ENCODE assay signal across 8 cellular contexts in the genomic region with DNA sequence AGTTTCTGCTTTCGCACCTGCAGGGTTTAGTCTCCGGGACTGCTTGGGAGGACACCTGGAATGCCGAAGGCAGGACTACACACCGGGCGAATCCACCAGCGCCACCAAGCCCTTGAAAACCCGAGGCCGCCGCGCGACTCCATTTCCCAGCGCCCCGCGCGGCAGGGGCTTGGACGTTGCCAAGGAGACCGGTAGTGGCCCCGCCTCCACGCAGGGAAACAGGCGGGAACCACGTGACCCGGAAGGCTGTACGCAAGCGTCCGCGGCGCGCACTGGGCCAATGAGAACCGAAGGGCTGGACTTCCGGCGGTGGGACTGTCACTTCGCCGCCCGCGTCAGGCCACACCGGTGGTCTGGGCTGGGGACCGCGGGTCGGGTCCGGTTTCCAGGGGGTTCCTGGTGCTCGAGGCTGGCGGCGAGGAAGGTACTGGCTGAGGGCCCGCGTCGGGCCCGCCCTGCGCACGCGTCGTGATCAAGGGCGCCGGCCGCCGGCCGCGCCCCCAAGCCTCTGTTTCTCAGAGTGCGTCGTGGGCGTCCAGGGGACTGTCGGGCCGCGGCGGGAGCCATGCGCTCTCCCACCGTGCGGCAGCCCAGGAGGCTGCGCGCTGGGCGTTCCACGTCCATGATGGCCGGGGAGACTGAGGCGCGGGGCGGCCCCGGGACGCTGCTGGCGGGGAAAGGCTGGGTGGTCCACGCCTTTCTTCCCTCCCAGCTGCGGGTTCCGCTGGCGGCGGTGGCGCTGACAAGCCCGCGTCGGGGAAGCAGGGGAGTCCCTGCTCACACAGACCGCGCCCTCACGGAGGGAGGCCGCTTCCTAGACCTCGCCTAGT. TPM values are rescaled to one million over a fixed set of nuclear protein-coding genes. Genes with fewer than 3 reads are reported as not detected.
DNase-seq lines count a peak whose midpoint lies in the region; ATAC-seq and TF ChIP-seq lines count a peak whose summit lies in the region.

A gene (plus strand): TSS at position 321 of the 830 bp plus-strand sequence. CDS start 2,106 bp downstream, outside the sequence.

- intact Hi-C loops in dendritic cell treated with granulocyte-macrophage colony-stimulating factor and Interleukin-4, amounts not matched to agents 40 ng/mL and 50 ng/mL, for 4 days (cut with micrococcal nuclease): loop anchor here (1.0 to 2.0 kb wide), 4 partner anchors 9 to 59 kb away; a partner anchor contains a TSS

- TF ChIP-seq CTCF in C4-2B (conservative IDR thresholded peaks at IDR 0.05): no peak
- no peak for TF ChIP-seq CTCF in liver (IDR thresholded peaks at IDR 0.05; ENCODE audit: low read depth, low read length, missing input control)

- peak; percentile 91 for ATAC-seq in GM19372 (IDR thresholded peaks at IDR 0.05; ENCODE audit: low read depth, unreplicated experiment)
- peak; percentile 81 for ATAC-seq in HG03558 (IDR thresholded peaks at IDR 0.05; ENCODE audit: extremely low read depth, unreplicated experiment)

- peaks cover 0 to 4% (median 1%) of the 10 kb centered on the region in 4 donors for H3K36me3 ChIP-seq in liver (ENCODE audit: control insufficient read depth in 4 of 4, insufficient read depth in 3 of 4, low read depth in 1 of 4, low read length in 3 of 4)

- TF ChIP-seq RAD21 in liver (IDR thresholded peaks at IDR 0.05): peak; percentile 53 to 65

- peaks cover 26% of the 10 kb centered on the region for H3K4me1 Mint-ChIP-seq in dendritic cell treated with granulocyte-macrophage colony-stimulating factor and Interleukin-4, amounts not matched to agents 40 ng/mL and 50 ng/mL, for 4 days (ENCODE audit: low read depth)

- no peaks in the 10 kb centered on the region for H3K9me3 Mint-ChIP-seq in dendritic cell treated with granulocyte-macrophage colony-stimulating factor and Interleukin-4, amounts not matched to agents 40 ng/mL and 50 ng/mL, for 4 days

- peaks cover 30% of the 10 kb centered on the region for H3K36me3 Mint-ChIP-seq in dendritic cell treated with granulocyte-macrophage colony-stimulating factor and Interleukin-4, amounts not matched to agents 40 ng/mL and 50 ng/mL, for 4 days (ENCODE audit: low read depth)

- H3K9ac ChIP-seq in liver (ENCODE audit: low read depth in 1 of 2, low read length in 2 of 2): peak within 1 kb of the TSS; percentile 42 to 97

- H3K27ac Mint-ChIP-seq in dendritic cell treated with granulocyte-macrophage colony-stimulating factor and Interleukin-4, amounts not matched to agents 40 ng/mL and 50 ng/mL, for 4 days: peak within 1 kb of the TSS; percentile 76

- under 1% methylated on average over 92 of the region's 92 CpGs for WGBS in liver

- no peaks in the 10 kb centered on the region for H3K9me3 ChIP-seq in liver (ENCODE audit: control insufficient read depth in 4 of 4, low read length in 3 of 4)

- no peaks in the 10 kb centered on the region for H3K27me3 Mint-ChIP-seq in dendritic cell treated with granulocyte-macrophage colony-stimulating factor and Interleukin-4, amounts not matched to agents 40 ng/mL and 50 ng/mL, for 4 days

- H3K4me3 ChIP-seq in liver (ENCODE audit: low read depth in 1 of 3, low read length in 3 of 3): peak within 1 kb of the TSS; percentile 83 to 94 (median 88)

- DNase-seq in NCI-H748 treated with DMSO at 0.1 percent for 48 hours (lab: John Stamatoyannopoulos, UW): peak; percentile 95
- DNase-seq in activated CD4-positive, alpha-beta T cell treated with anti-CD3 and anti-CD28 coated beads, Interleukin-2, amount 50 U/mL, for 24 hours (ENCODE audit: low read depth in 1 of 2, low spot score in 1 of 2): peak; percentile 90 to 96
- peak; percentile 98 for DNase-seq in stimulated activated CD4-positive, alpha-beta T cell treated with anti-CD3 and anti-CD28 coated beads, Interleukin-4, amount 100 ng/mL, for 24 hours

- H3K27ac ChIP-seq in C4-2B (peak within 1 kb of the TSS; percentile 72), liver (ENCODE audit: low read depth in 1 of 2, low read length in 2 of 2) (peak within 1 kb of the TSS; percentile 52 to 69)

- peaks cover 7 to 23% (median 16%) of the 10 kb centered on the region in 4 donors for H3K4me1 ChIP-seq in liver (ENCODE audit: control insufficient read depth in 4 of 4, insufficient read depth in 4 of 4, low read length in 3 of 4)

- H3K4me3 Mint-ChIP-seq in dendritic cell treated with granulocyte-macrophage colony-stimulating factor and Interleukin-4, amounts not matched to agents 40 ng/mL and 50 ng/mL, for 4 days: peak within 1 kb of the TSS; percentile 76

- no peaks in the 10 kb centered on the region for H3K27me3 ChIP-seq in liver (ENCODE audit: control insufficient read depth in 4 of 4, insufficient read depth in 4 of 4, low read length in 3 of 4)

TF ChIP-seq in liver, 16 proteins besides CTCF, POLR2A, EP300 and RAD21:
- TF ChIP-seq HNF4A (conservative IDR thresholded peaks at IDR 0.05) (peak in 1 of 2 donors; percentile 3), RXRA (IDR thresholded peaks at IDR 0.05) (no peak), SP1 (IDR thresholded peaks at IDR 0.05) (peak; percentile 35), JUND (IDR thresholded peaks at IDR 0.05) (no peak), EGR1 (IDR thresholded peaks at IDR 0.05; ENCODE audit: low read depth in 2 of 2) (no peak), GABPA (IDR thresholded peaks at IDR 0.05 in 1 of 2, conservative IDR thresholded peaks at IDR 0.05 in 1 of 2) (peak; percentile 66 to 92), FOXA1 (IDR thresholded peaks at IDR 0.05) (no peak), FOXA2 (IDR thresholded peaks at IDR 0.05) (no peak), NR2F2 (IDR thresholded peaks at IDR 0.05) (no peak), YY1 (IDR thresholded peaks at IDR 0.05) (peak; percentile 92), TAF1 (conservative IDR thresholded peaks at IDR 0.05) (no peak), HNF4G (IDR thresholded peaks at IDR 0.05) (no peak)
- TF ChIP-seq, protein P1, sequence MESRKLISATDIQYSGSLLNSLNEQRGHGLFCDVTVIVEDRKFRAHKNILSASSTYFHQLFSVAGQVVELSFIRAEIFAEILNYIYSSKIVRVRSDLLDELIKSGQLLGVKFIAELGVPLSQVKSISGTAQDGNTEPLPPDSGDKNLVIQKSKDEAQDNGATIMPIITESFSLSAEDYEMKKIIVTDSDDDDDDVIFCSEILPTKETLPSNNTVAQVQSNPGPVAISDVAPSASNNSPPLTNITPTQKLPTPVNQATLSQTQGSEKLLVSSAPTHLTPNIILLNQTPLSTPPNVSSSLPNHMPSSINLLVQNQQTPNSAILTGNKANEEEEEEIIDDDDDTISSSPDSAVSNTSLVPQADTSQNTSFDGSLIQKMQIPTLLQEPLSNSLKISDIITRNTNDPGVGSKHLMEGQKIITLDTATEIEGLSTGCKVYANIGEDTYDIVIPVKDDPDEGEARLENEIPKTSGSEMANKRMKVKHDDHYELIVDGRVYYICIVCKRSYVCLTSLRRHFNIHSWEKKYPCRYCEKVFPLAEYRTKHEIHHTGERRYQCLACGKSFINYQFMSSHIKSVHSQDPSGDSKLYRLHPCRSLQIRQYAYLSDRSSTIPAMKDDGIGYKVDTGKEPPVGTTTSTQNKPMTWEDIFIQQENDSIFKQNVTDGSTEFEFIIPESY (IDR thresholded peaks at IDR 0.05): no peak
- TF ChIP-seq, protein P2, sequence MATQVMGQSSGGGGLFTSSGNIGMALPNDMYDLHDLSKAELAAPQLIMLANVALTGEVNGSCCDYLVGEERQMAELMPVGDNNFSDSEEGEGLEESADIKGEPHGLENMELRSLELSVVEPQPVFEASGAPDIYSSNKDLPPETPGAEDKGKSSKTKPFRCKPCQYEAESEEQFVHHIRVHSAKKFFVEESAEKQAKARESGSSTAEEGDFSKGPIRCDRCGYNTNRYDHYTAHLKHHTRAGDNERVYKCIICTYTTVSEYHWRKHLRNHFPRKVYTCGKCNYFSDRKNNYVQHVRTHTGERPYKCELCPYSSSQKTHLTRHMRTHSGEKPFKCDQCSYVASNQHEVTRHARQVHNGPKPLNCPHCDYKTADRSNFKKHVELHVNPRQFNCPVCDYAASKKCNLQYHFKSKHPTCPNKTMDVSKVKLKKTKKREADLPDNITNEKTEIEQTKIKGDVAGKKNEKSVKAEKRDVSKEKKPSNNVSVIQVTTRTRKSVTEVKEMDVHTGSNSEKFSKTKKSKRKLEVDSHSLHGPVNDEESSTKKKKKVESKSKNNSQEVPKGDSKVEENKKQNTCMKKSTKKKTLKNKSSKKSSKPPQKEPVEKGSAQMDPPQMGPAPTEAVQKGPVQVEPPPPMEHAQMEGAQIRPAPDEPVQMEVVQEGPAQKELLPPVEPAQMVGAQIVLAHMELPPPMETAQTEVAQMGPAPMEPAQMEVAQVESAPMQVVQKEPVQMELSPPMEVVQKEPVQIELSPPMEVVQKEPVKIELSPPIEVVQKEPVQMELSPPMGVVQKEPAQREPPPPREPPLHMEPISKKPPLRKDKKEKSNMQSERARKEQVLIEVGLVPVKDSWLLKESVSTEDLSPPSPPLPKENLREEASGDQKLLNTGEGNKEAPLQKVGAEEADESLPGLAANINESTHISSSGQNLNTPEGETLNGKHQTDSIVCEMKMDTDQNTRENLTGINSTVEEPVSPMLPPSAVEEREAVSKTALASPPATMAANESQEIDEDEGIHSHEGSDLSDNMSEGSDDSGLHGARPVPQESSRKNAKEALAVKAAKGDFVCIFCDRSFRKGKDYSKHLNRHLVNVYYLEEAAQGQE (IDR thresholded peaks at IDR 0.05): peak; percentile 30
- TF ChIP-seq, protein P3, sequence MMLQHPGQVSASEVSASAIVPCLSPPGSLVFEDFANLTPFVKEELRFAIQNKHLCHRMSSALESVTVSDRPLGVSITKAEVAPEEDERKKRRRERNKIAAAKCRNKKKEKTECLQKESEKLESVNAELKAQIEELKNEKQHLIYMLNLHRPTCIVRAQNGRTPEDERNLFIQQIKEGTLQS (IDR thresholded peaks at IDR 0.05): no peak
- TF ChIP-seq, protein P4, sequence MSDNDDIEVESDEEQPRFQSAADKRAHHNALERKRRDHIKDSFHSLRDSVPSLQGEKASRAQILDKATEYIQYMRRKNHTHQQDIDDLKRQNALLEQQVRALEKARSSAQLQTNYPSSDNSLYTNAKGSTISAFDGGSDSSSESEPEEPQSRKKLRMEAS (IDR thresholded peaks at IDR 0.05): no peak

RNA-seq across cellular contexts. Expression of the gene that starts here (rescaled TPM):
- total RNA-seq in liver: 1 to 10 TPM; 8.4 TPM
- polyA plus RNA-seq in liver: 1 to 10 TPM; 2.3 to 2.6 TPM

Comparison
In these comparisons a context has a peak if more than half of its experiments do, and no peak if none do; other contexts are left out.
1. Peak in every context shown above with its lines: DNase-seq, ATAC-seq, H3K4me3 ChIP-seq and H3K27ac ChIP-seq.